1 cellular context compared by ENCODE assay signal in the genomic region with DNA sequence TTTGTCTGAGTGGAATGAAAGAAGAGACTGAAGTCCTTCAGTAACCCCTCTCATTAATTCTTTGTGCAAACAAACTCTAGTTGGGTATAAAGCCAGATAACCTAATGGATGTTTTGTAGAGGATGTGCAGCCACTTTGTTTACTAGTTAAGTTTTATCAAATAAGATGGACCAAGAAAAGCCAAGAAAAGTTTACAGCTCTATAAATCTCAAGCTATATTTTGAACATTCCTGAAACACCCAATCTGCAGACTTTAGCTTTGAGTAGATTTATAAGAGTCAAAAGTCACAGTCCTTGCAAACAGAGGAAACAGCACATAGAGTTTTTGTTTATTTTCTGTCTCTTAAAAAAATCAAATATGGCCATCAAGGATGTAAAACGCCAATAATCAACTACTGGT.
TF ChIP-seq lines count a peak whose summit lies in the region.

No MANE protein-coding gene starts in this region.

TF ChIP-seq in H1, 55 proteins besides CTCF, POLR2A, EP300 and RAD21:
- TF ChIP-seq CBX8 (IDR thresholded peaks at IDR 0.05; ENCODE audit: borderline replicate concordance, low read depth, low read length) (no peak), KDM1A (IDR thresholded peaks at IDR 0.05; ENCODE audit: borderline replicate concordance, low read length) (no peak), NRF1 (IDR thresholded peaks at IDR 0.05; ENCODE audit: low read depth, low read length) (no peak), BACH1 (IDR thresholded peaks at IDR 0.05; ENCODE audit: low read length) (no peak)
- TF ChIP-seq, protein P1, sequence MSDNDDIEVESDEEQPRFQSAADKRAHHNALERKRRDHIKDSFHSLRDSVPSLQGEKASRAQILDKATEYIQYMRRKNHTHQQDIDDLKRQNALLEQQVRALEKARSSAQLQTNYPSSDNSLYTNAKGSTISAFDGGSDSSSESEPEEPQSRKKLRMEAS (IDR thresholded peaks at IDR 0.05), result no peak
